Comparison of ENCODE assay signal across 7 cellular contexts in genomic region chr9:75892168-75892901, GRCh38. TPM values are rescaled to one million over a fixed set of nuclear protein-coding genes. Genes with fewer than 3 reads are reported as not detected.
DNase-seq lines count a peak whose midpoint lies in the region; ATAC-seq and TF ChIP-seq lines count a peak whose summit lies in the region.

No MANE protein-coding gene starts in this region.

- no peak overlapping the region for H3K56ac ChIP-seq in IMR-90 (ENCODE audit: extremely low read depth, insufficient read depth, low read length)

- H4K91ac ChIP-seq in IMR-90 (ENCODE audit: insufficient read depth, low read depth, low read length) = no peak overlapping the region

- no peak overlapping the region for H2AK9ac ChIP-seq in IMR-90 (replicated peaks; ENCODE audit: low read depth, low read length, poor library complexity)

- H2BK5ac ChIP-seq in IMR-90 (ENCODE audit: low read depth, low read length, poor library complexity, severe bottlenecking) = no peak overlapping the region

- ATAC-seq in IMR-90 (ENCODE audit: low read depth) (no peak), heart left ventricle (no peak), GM18861 (IDR thresholded peaks at IDR 0.05; ENCODE audit: unreplicated experiment) (no peak), HG03045 (IDR thresholded peaks at IDR 0.05; ENCODE audit: unreplicated experiment) (no peak), GM18873 (IDR thresholded peaks at IDR 0.05; ENCODE audit: low FRiP score, unreplicated experiment) (no peak)

- H3K4me2 ChIP-seq in IMR-90 (ENCODE audit: low read depth, low read length) = peak overlapping the region; percentile 94

- peak overlapping the region; percentile 85 for H2AFZ ChIP-seq in IMR-90 (replicated peaks; ENCODE audit: low read length, poor library complexity)

- peaks cover 36% of the 10 kb centered on the region for H3K27me3 Mint-ChIP-seq in activated T-helper 1 cell treated with anti-CD3 and anti-CD28 coated beads, Interleukin-12 subunit alpha, Interleukin-12 subunit beta, Interleukin-2, Interleukin-4 antibody, amounts not matched to agents 30 ng/mL and 10 ng/mL and 1 ng/mL, durations not matched to agents 14 hours and 24 hours and 36 hours (ENCODE audit: insufficient read depth)

- TF ChIP-seq RAD21 in IMR-90 (IDR thresholded peaks at IDR 0.05; ENCODE audit: low read length) = no peak

- H3K36me3 ChIP-seq in IMR-90 (ENCODE audit: control insufficient read depth, insufficient read depth, low read length) (no peaks in the 10 kb centered on the region), heart left ventricle (no peaks in the 10 kb centered on the region), ovary (no peaks in the 10 kb centered on the region)

- WGBS in IMR-90 (ENCODE audit: extremely low coverage in 2 of 2, insufficient read length in 1 of 2), 2 experiments = 0% methylated on average over 1 of the region's 35 CpGs; no CpG with 5 or more reads in 1 of the 2 experiments
- 1 to 2% (median 1%) methylated on average over 25 to 35 of the region's 35 CpGs for WGBS in heart left ventricle, 4 donors
- WGBS in ovary, 3 donors = 0 to 1% (median 0%) methylated on average over 34 to 35 of the region's 35 CpGs

- no peak overlapping the region for H3K18ac ChIP-seq in IMR-90 (ENCODE audit: low read depth, low read length)

- H2AK5ac ChIP-seq in IMR-90 (ENCODE audit: low read depth, low read length) = no peak overlapping the region

- peak overlapping the region; percentile 91 for H3K4me3 Mint-ChIP-seq in activated T-helper 1 cell treated with anti-CD3 and anti-CD28 coated beads, Interleukin-12 subunit alpha, Interleukin-12 subunit beta, Interleukin-2, Interleukin-4 antibody, amounts not matched to agents 30 ng/mL and 10 ng/mL and 1 ng/mL, durations not matched to agents 14 hours and 24 hours and 36 hours

- H3K4me1 Mint-ChIP-seq in activated T-helper 1 cell treated with anti-CD3 and anti-CD28 coated beads, Interleukin-12 subunit alpha, Interleukin-12 subunit beta, Interleukin-2, Interleukin-4 antibody, amounts not matched to agents 30 ng/mL and 10 ng/mL and 1 ng/mL, durations not matched to agents 14 hours and 24 hours and 36 hours (ENCODE audit: low read depth) = peaks cover 35% of the 10 kb centered on the region

- H3K23ac ChIP-seq in IMR-90 (ENCODE audit: low read depth, low read length) = 0 out of 2 replicates have a peak overlapping the region, but pooled peaks have one; percentile 43

- H3K27ac Mint-ChIP-seq in activated T-helper 1 cell treated with anti-CD3 and anti-CD28 coated beads, Interleukin-12 subunit alpha, Interleukin-12 subunit beta, Interleukin-2, Interleukin-4 antibody, amounts not matched to agents 30 ng/mL and 10 ng/mL and 1 ng/mL, durations not matched to agents 14 hours and 24 hours and 36 hours = no peak overlapping the region

- no peak for TF ChIP-seq CTCF in IMR-90 (conservative IDR thresholded peaks at IDR 0.05; ENCODE audit: low read depth, low read length)
- no peak for TF ChIP-seq CTCF in heart left ventricle (IDR thresholded peaks at IDR 0.05)
- no peak for TF ChIP-seq CTCF in ovary (IDR thresholded peaks at IDR 0.05)

- H4K20me1 ChIP-seq in IMR-90 (ENCODE audit: insufficient read depth, low read length) = no peaks in the 10 kb centered on the region

- POLR2A ChIA-PET in IMR-90 (lab: Charles Lee; ENCODE audit: unreplicated experiment) = no interaction called here

- H3K79me1 ChIP-seq in IMR-90 (ENCODE audit: low read depth in 1 of 2, low read length in 2 of 2) = 0 out of 4 replicates have a peak, but pooled peaks cover 0 to 4% of the 10 kb centered on the region in 2 experiments

- H3K4ac ChIP-seq in IMR-90 (ENCODE audit: low read depth, low read length) = no peak overlapping the region

- H2BK15ac ChIP-seq in IMR-90 (ENCODE audit: low read depth, low read length) = no peak overlapping the region

- H3K9me3 Mint-ChIP-seq in activated T-helper 1 cell treated with anti-CD3 and anti-CD28 coated beads, Interleukin-12 subunit alpha, Interleukin-12 subunit beta, Interleukin-2, Interleukin-4 antibody, amounts not matched to agents 30 ng/mL and 10 ng/mL and 1 ng/mL, durations not matched to agents 14 hours and 24 hours and 36 hours = no peaks in the 10 kb centered on the region

- no peak overlapping the region for H2BK20ac ChIP-seq in IMR-90 (ENCODE audit: low read depth, low read length)

- intact Hi-C loops in IMR-90 (cut with micrococcal nuclease) (loop anchor here (5.0 to 10.0 kb wide), 7 partner anchors 105 to 500 kb away; partner anchors contain the start of gene RFK), heart left ventricle (cut with DNase I) (loop anchor here in 2 of 10 donors (10.0 kb wide), 2 partner anchors 402 to 412 kb away; no protein-coding TSS in a partner anchor), ovary (cut with DNase I) (loop anchor here in 2 of 4 donors (10.0 kb wide), 5 partner anchors 162 to 412 kb away; no protein-coding TSS in a partner anchor)
- intact Hi-C loops in activated T-helper 1 cell treated with anti-CD3 and anti-CD28 coated beads, Interleukin-12 subunit alpha, Interleukin-12 subunit beta, Interleukin-2, Interleukin-4 antibody, amounts not matched to agents 30 ng/mL and 10 ng/mL and 1 ng/mL, durations not matched to agents 14 hours and 24 hours and 36 hours (cut with micrococcal nuclease) = loop anchor here (5.0 kb wide), 1 partner anchor 500 kb away; the partner anchor contains the start of gene RFK

- CTCF ChIA-PET in IMR-90 (lab: Yijun Ruan, JAX) = no interaction called here

- in situ Hi-C loops in IMR-90 (cut with MboI; ENCODE audit: low sequenced_read_pairs) = loop anchor here (25.0 kb wide), 1 partner anchor 820 kb away; no protein-coding TSS in a partner anchor

- dilution Hi-C loops in IMR-90 (cut with HindIII; ENCODE audit: low sequenced_read_pairs, unreplicated experiment) = no loop called here

- H3K27ac ChIP-seq in IMR-90 (ENCODE audit: insufficient read depth, low read length) (no peak overlapping the region; the same call in 1 of the 2 replicates), heart left ventricle (peak overlapping the region in 6 of 12 donors; percentile 28 to 89 (median 85)), ovary (peak overlapping the region; percentile 91 to 94)

- no peak overlapping the region for H3K14ac ChIP-seq in IMR-90 (replicated peaks; ENCODE audit: low read depth, low read length)

- DNase-seq in IMR-90 (no peak), heart left ventricle (peak; percentile 16 to 68 (median 35)), ovary (peak; percentile 66 to 82 (median 75))
- DNase-seq in activated T-helper 1 cell treated with anti-CD3 and anti-CD28 coated beads, Interleukin-12 subunit alpha, Interleukin-12 subunit beta, Interleukin-2, Interleukin-4 antibody, amounts not matched to agents 30 ng/mL and 10 ng/mL and 1 ng/mL, durations not matched to agents 14 hours and 24 hours and 36 hours (ENCODE audit: low spot score) = peak; percentile 1

- H3K9me3 ChIP-seq in IMR-90 (ENCODE audit: control insufficient read depth, insufficient read depth, low read length) (no peaks in the 10 kb centered on the region), heart left ventricle (no peaks in the 10 kb centered on the region), ovary (no peaks in the 10 kb centered on the region)

- peaks cover 5% of the 10 kb centered on the region for H3K36me3 Mint-ChIP-seq in activated T-helper 1 cell treated with anti-CD3 and anti-CD28 coated beads, Interleukin-12 subunit alpha, Interleukin-12 subunit beta, Interleukin-2, Interleukin-4 antibody, amounts not matched to agents 30 ng/mL and 10 ng/mL and 1 ng/mL, durations not matched to agents 14 hours and 24 hours and 36 hours (ENCODE audit: low read depth)

- H3K9ac ChIP-seq in IMR-90 (ENCODE audit: low read depth, low read length) = peak overlapping the region; percentile 79

- no peaks in the 10 kb centered on the region for H3K9me1 ChIP-seq in IMR-90 (ENCODE audit: insufficient read depth, low read length)

- no peak overlapping the region for H4K5ac ChIP-seq in IMR-90 (ENCODE audit: low read depth, low read length)

- H3K4me3 ChIP-seq in IMR-90 (ENCODE audit: insufficient read depth, low read depth, low read length) (peak overlapping the region; percentile 64), heart left ventricle (peak overlapping the region; percentile 67 to 96 (median 84)), ovary (peak overlapping the region; percentile 68)

- no peak overlapping the region for H2BK120ac ChIP-seq in IMR-90 (ENCODE audit: low read depth, low read length)

- H4K8ac ChIP-seq in IMR-90 (ENCODE audit: low read depth in 2 of 2, low read length in 2 of 2) = no peak overlapping the region

- no peak for TF ChIP-seq EP300 in ovary (IDR thresholded peaks at IDR 0.05)

- TF ChIP-seq POLR2A in IMR-90 (IDR thresholded peaks at IDR 0.05; ENCODE audit: low read depth, low read length) (no peak), heart left ventricle (IDR thresholded peaks at IDR 0.05) (no peak), ovary (IDR thresholded peaks at IDR 0.05) (no peak)

- no peaks in the 10 kb centered on the region for H3K27me3 ChIP-seq in IMR-90 (ENCODE audit: control insufficient read depth, insufficient read depth, low read length)
- H3K27me3 ChIP-seq in heart left ventricle = peaks cover 0 to 10% (median 0%) of the 10 kb centered on the region in 9 donors
- H3K27me3 ChIP-seq in ovary = no peaks in the 10 kb centered on the region

- H3K4me1 ChIP-seq in IMR-90 (ENCODE audit: control insufficient read depth, insufficient read depth, low read length) (no peaks in the 10 kb centered on the region), heart left ventricle (peaks cover 0 to 44% (median 22%) of the 10 kb centered on the region in 12 donors), ovary (ENCODE audit: insufficient read depth) (peaks cover 16% of the 10 kb centered on the region)

- BruUV-seq in IMR-90 (replicated peaks; lab: Mats Ljungman, UMichigan) = no TSS peak

TF ChIP-seq in IMR-90, 13 proteins besides CTCF, POLR2A, EP300 and RAD21 (continues in another document):
- TF ChIP-seq MXI1 (IDR thresholded peaks at IDR 0.05; ENCODE audit: borderline replicate concordance, low read depth, low read length) = no peak
- TF ChIP-seq MAZ (IDR thresholded peaks at IDR 0.05; ENCODE audit: borderline replicate concordance, low read depth, low read length) = no peak
- TF ChIP-seq BHLHE40 (IDR thresholded peaks at IDR 0.05; ENCODE audit: low read depth, low read length) = no peak
- no peak for TF ChIP-seq CEBPB (IDR thresholded peaks at IDR 0.05; ENCODE audit: low read depth, low read length)
- no peak for TF ChIP-seq RFX5 (IDR thresholded peaks at IDR 0.05; ENCODE audit: low read depth, low read length)
- no peak for TF ChIP-seq FOS (IDR thresholded peaks at IDR 0.05; ENCODE audit: low read depth, low read length)

RNA-seq across cellular contexts. Expression of gene PCSK5, which starts 1.9 kb away (rescaled TPM):
- total RNA-seq in IMR-90 (2012; rRNA removed) (2.8 and 3.0 TPM in 2 replicates), heart left ventricle (10 to 100 TPM in 1 of 9 donors, 1 to 10 TPM in 8; 3.9 to 13.6 (median 6.0) TPM), ovary (10 to 100 TPM; 18.7 to 41.8 (median 31.6) TPM)
- polyA plus RNA-seq in IMR-90 (2012; rRNA removed) (1.3 and 1.5 TPM in 2 replicates), heart left ventricle (1 to 10 TPM; 1.3 to 1.9 TPM), ovary (10 to 100 TPM; 12.7 to 12.9 TPM)
- 0.86 and 1.6 TPM in 2 replicates for polyA plus RNA-seq in IMR-90 (2012; cell fraction: cytosol; rRNA removed)
- 1.7 and 2.4 TPM in 2 replicates for polyA plus RNA-seq in IMR-90 (2012; cell fraction: nucleus; rRNA removed; ENCODE audit: low replicate concordance)
- 3.3 and 3.7 TPM in 2 replicates for total RNA-seq in activated T-helper 1 cell treated with anti-CD3 and anti-CD28 coated beads, Interleukin-12 subunit alpha, Interleukin-12 subunit beta, Interleukin-2, Interleukin-4 antibody, amounts not matched to agents 30 ng/mL and 10 ng/mL and 1 ng/mL, durations not matched to agents 14 hours and 24 hours and 36 hours
